2 cellular contexts compared by ENCODE assay signal in genomic region chr11:1399386-1400167, GRCh38.
TF ChIP-seq lines count a peak whose summit lies in the region.

No MANE protein-coding gene starts in this region.

TF ChIP-seq in SK-N-SH, 30 proteins besides CTCF, POLR2A, EP300 and RAD21 (continued from another document):
- TF ChIP-seq USF2 (IDR thresholded peaks at IDR 0.05; ENCODE audit: borderline replicate concordance, low read depth, low read length) (no peak), PBX3 (IDR thresholded peaks at IDR 0.05) (no peak), TCF12 (IDR thresholded peaks at IDR 0.05) (no peak), TAF1 (IDR thresholded peaks at IDR 0.05; ENCODE audit: borderline replicate concordance, low read depth, low read length) (no peak), USF1 (IDR thresholded peaks at IDR 0.05; ENCODE audit: borderline replicate concordance, low read depth) (no peak), FOXJ3 (CRISPR knock-in tag; IDR thresholded peaks at IDR 0.05) (no peak), POLR2AphosphoS5 (IDR thresholded peaks at IDR 0.05; ENCODE audit: low read depth, low read length) (no peak), EZH2phosphoT487 (IDR thresholded peaks at IDR 0.05; ENCODE audit: borderline replicate concordance, low read depth) (no peak), GATA2 (CRISPR knock-in tag; IDR thresholded peaks at IDR 0.05) (peak; percentile 53; the same call in 1 of the 2 replicates), CHD2 (IDR thresholded peaks at IDR 0.05; ENCODE audit: low read length, partially characterized antibody) (no peak), MAX (IDR thresholded peaks at IDR 0.05; ENCODE audit: low read depth) (no peak), IRF3 (IDR thresholded peaks at IDR 0.05; ENCODE audit: low read depth, low read length) (no peak), ZBTB33 (IDR thresholded peaks at IDR 0.05; ENCODE audit: borderline replicate concordance, low read depth) (no peak), RFX5 (IDR thresholded peaks at IDR 0.05; ENCODE audit: low read length) (no peak), RCOR1 (IDR thresholded peaks at IDR 0.05; ENCODE audit: low read length) (peak; percentile 43; the same call in 1 of the 2 replicates), FOSL2 (IDR thresholded peaks at IDR 0.05; ENCODE audit: borderline replicate concordance, low read depth) (no peak), SIN3A (IDR thresholded peaks at IDR 0.05; ENCODE audit: borderline replicate concordance, low read depth, low read length) (no peak), MXI1 (IDR thresholded peaks at IDR 0.05; ENCODE audit: low read depth, low read length) (peak; percentile 25; the same call in 1 of the 2 replicates), ELF1 (IDR thresholded peaks at IDR 0.05) (no peak), RXRA (IDR thresholded peaks at IDR 0.05; ENCODE audit: borderline replicate concordance, low read depth) (no peak), FOXM1 (IDR thresholded peaks at IDR 0.05; ENCODE audit: low read depth) (no peak), MEF2A (IDR thresholded peaks at IDR 0.05; ENCODE audit: borderline replicate concordance, low read depth) (no peak)

TF ChIP-seq in SK-N-SH treated with all-trans-retinoic acid at 6 μM for 48 hours, 23 proteins besides CTCF, POLR2A, EP300 and RAD21:
- TF ChIP-seq ISL1 (CRISPR knock-in tag; IDR thresholded peaks at IDR 0.05), result no peak
- no peak for TF ChIP-seq ESRRG (CRISPR knock-in tag; IDR thresholded peaks at IDR 0.05)
- TF ChIP-seq OSR1 (CRISPR knock-in tag; IDR thresholded peaks at IDR 0.05), result no peak
- no peak for TF ChIP-seq ZC3H10 (CRISPR knock-in tag; IDR thresholded peaks at IDR 0.05)
